1 cellular context compared by ENCODE assay signal in genomic region chr14:77681196-77682157, GRCh38.
TF ChIP-seq lines count a peak whose summit lies in the region.

No MANE protein-coding gene starts in this region.

TF ChIP-seq in A549, 52 proteins besides CTCF, POLR2A, EP300 and RAD21:
- TF ChIP-seq HOXB5 (CRISPR knock-in tag; IDR thresholded peaks at IDR 0.05) (no peak), SREBF2 (IDR thresholded peaks at IDR 0.05) (no peak), ZC3H11A (IDR thresholded peaks at IDR 0.05) (no peak), NFE2L2 (conservative IDR thresholded peaks at IDR 0.05; ENCODE audit: low read length) (no peak), TP53 (CRISPR knock-in tag; IDR thresholded peaks at IDR 0.05) (no peak)
